In the genomic region with DNA sequence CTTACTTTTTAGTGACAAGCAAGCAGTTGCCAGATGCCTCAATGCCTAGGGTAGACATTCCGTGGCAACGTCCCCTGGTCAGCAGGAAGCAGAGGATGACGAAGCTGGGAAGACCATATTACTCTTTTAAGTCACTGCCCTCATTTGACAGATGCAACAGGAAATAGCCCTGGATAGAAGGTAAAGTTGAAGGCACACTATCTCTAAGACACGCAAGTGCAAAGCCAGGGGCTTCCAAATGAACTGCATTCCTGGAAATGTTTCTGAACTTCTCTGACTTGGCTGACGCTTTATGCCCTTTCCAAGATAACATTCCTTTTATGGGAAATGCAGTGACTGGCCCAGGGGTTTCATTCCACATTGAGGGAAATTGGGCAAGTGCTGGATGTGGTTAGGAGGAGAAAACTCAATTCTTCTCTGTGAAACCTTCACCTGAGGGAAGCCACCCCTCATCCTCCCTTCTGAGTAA, we compare ENCODE assay signal across 13 cellular contexts. TPM values are rescaled to one million over a fixed set of nuclear protein-coding genes. Genes with fewer than 3 reads are reported as not detected.
DNase-seq lines count a peak whose midpoint lies in the region; ATAC-seq and TF ChIP-seq lines count a peak whose summit lies in the region.
"Had no signal": no experiment of that assay in that cellular context is flagged by ENCODE, and none has a peak within 500 bp of the region (broad histone marks: within the 10 kb centered on the region; RNA-seq: fewer than 3 reads in every experiment).

No MANE protein-coding gene starts in this region.

- intact Hi-C loops in activated CD4-positive, alpha-beta T cell treated with anti-CD3 and anti-CD28 coated beads for 36 hours (cut with DNase I, micrococcal nuclease): no loop called here
- intact Hi-C loops in ascending aorta (cut with DNase I): no loop called here

- H3K9me3 ChIP-seq in ascending aorta: no peaks in the 10 kb centered on the region
- H3K9me3 ChIP-seq: A549 had no signal

- no peak for TF ChIP-seq CTCF in ascending aorta (IDR thresholded peaks at IDR 0.05)

- no peak for DNase-seq in activated CD4-positive, alpha-beta T cell treated with anti-CD3 and anti-CD28 coated beads for 36 hours
- no peak for DNase-seq in activated CD4-positive, alpha-beta T cell treated with anti-CD3 and anti-CD28 coated beads for 48 hours
- peak in 1 of 2 donors; percentile 89 for DNase-seq in ascending aorta (ENCODE audit: low spot score in 2 of 2)
- no peak for DNase-seq in left lobe of liver (ENCODE audit: low spot score)
- DNase-seq in stimulated activated effector memory CD8-positive, alpha-beta T cell treated with anti-CD3 and anti-CD28 coated beads, Interleukin-12 subunit alpha, Interleukin-12 subunit beta, amount 100 ng/mL, for 72 hours (ENCODE audit: low spot score in 2 of 2): no peak
- DNase-seq in NCI-H1105 (lab: John Stamatoyannopoulos, UW): no peak
- DNase-seq in NCI-H2029 (lab: John Stamatoyannopoulos, UW): no peak
- DNase-seq: left colon; NCI-H1417; NK-92 treated with Interleukin-12 subunit alpha and Interleukin-12 subunit beta, amount 100 ng/mL, for 24 hours had no signal

- H3K36me3 ChIP-seq in ascending aorta: peaks cover 0 to 22% of the 10 kb centered on the region in 2 donors

- no peak for ATAC-seq in activated CD4-positive, alpha-beta T cell treated with anti-CD3 and anti-CD28 coated beads for 36 hours
- ATAC-seq in left lobe of liver: peak; percentile 18
- ATAC-seq in stimulated activated effector memory CD8-positive, alpha-beta T cell treated with anti-CD3 and anti-CD28 coated beads, Interleukin-12 subunit alpha, Interleukin-12 subunit beta, amount 100 ng/mL, for 72 hours: no peak
- no peak for ATAC-seq in HG03139 (IDR thresholded peaks at IDR 0.05; ENCODE audit: unreplicated experiment)
- ATAC-seq: A549, left colon had no signal

- H3K9me3 Mint-ChIP-seq in activated CD4-positive, alpha-beta T cell treated with anti-CD3 and anti-CD28 coated beads for 36 hours (ENCODE audit: low read depth): no peaks in the 10 kb centered on the region
- no peaks in the 10 kb centered on the region for H3K9me3 Mint-ChIP-seq in stimulated activated effector memory CD8-positive, alpha-beta T cell treated with anti-CD3 and anti-CD28 coated beads, Interleukin-12 subunit alpha, Interleukin-12 subunit beta, amount 100 ng/mL, for 72 hours

- H3K36me3 Mint-ChIP-seq in activated CD4-positive, alpha-beta T cell treated with anti-CD3 and anti-CD28 coated beads for 36 hours (ENCODE audit: low read depth): peaks cover 58% of the 10 kb centered on the region
- H3K36me3 Mint-ChIP-seq in stimulated activated effector memory CD8-positive, alpha-beta T cell treated with anti-CD3 and anti-CD28 coated beads, Interleukin-12 subunit alpha, Interleukin-12 subunit beta, amount 100 ng/mL, for 72 hours: peaks cover 97% of the 10 kb centered on the region

- H3K27ac Mint-ChIP-seq in activated CD4-positive, alpha-beta T cell treated with anti-CD3 and anti-CD28 coated beads for 36 hours: peak overlapping the region; percentile 40
- H3K27ac Mint-ChIP-seq in stimulated activated effector memory CD8-positive, alpha-beta T cell treated with anti-CD3 and anti-CD28 coated beads, Interleukin-12 subunit alpha, Interleukin-12 subunit beta, amount 100 ng/mL, for 72 hours: peak overlapping the region; percentile 89

- CTCF ChIA-PET in activated CD4-positive, alpha-beta T cell treated with anti-CD3 and anti-CD28 coated beads for 36 hours (lab: Charles Lee): interaction anchor here (2.1 kb wide), 1 partner anchor 9 kb away, joined by 9 read pairs; no protein-coding TSS in a partner anchor

- peak overlapping the region in 1 of 2 donors; percentile 51 for H3K4me3 ChIP-seq in ascending aorta
- H3K4me3 ChIP-seq: A549 had no signal

- no peaks in the 10 kb centered on the region for H3K27me3 Mint-ChIP-seq in activated CD4-positive, alpha-beta T cell treated with anti-CD3 and anti-CD28 coated beads for 36 hours

- H3K4me1 Mint-ChIP-seq in activated CD4-positive, alpha-beta T cell treated with anti-CD3 and anti-CD28 coated beads for 36 hours: peaks cover 6% of the 10 kb centered on the region
- peaks cover 26% of the 10 kb centered on the region for H3K4me1 Mint-ChIP-seq in stimulated activated effector memory CD8-positive, alpha-beta T cell treated with anti-CD3 and anti-CD28 coated beads, Interleukin-12 subunit alpha, Interleukin-12 subunit beta, amount 100 ng/mL, for 72 hours

- H3K27me3 ChIP-seq in ascending aorta: no peaks in the 10 kb centered on the region

- peaks cover 41 to 51% of the 10 kb centered on the region in 2 donors for H3K4me1 ChIP-seq in ascending aorta

- H3K4me3 Mint-ChIP-seq in activated CD4-positive, alpha-beta T cell treated with anti-CD3 and anti-CD28 coated beads for 36 hours: no peak overlapping the region
- no peak overlapping the region for H3K4me3 Mint-ChIP-seq in stimulated activated effector memory CD8-positive, alpha-beta T cell treated with anti-CD3 and anti-CD28 coated beads, Interleukin-12 subunit alpha, Interleukin-12 subunit beta, amount 100 ng/mL, for 72 hours

- peak overlapping the region; percentile 90 to 94 for H3K27ac ChIP-seq in ascending aorta
- H3K27ac ChIP-seq: A549, HL-60 had no signal

- POLR2A ChIA-PET in activated CD4-positive, alpha-beta T cell treated with anti-CD3 and anti-CD28 coated beads for 36 hours (lab: Charles Lee): no interaction called here

RNA-seq across cellular contexts. Expression of a gene that starts 14.7 kb away (rescaled TPM):
- total RNA-seq in activated CD4-positive, alpha-beta T cell treated with anti-CD3 and anti-CD28 coated beads for 36 hours: 10 to 100 TPM; 95.0 to 96.2 TPM
- 112 TPM for total RNA-seq in ascending aorta
- 26.5 TPM for total RNA-seq in left lobe of liver

RNA-seq across cellular contexts. Expression of a gene that starts 15.3 kb away (rescaled TPM):
- 10 to 100 TPM; 19.3 to 24.6 TPM for total RNA-seq in activated CD4-positive, alpha-beta T cell treated with anti-CD3 and anti-CD28 coated beads for 36 hours
- 0.53 TPM for total RNA-seq in ascending aorta
- total RNA-seq in left lobe of liver: 10.7 TPM

RNA-seq across cellular contexts. Expression of a gene that starts 18.0 kb away (rescaled TPM):
- 1 to 10 TPM; 1.6 to 2.0 TPM for total RNA-seq in activated CD4-positive, alpha-beta T cell treated with anti-CD3 and anti-CD28 coated beads for 36 hours
- total RNA-seq in ascending aorta (6,542 TPM), left lobe of liver (67.3 TPM)

RNA-seq across cellular contexts. Expression of a gene that starts 38.6 kb away (rescaled TPM):
- 10 to 100 TPM; 21.5 to 23.7 TPM for total RNA-seq in activated CD4-positive, alpha-beta T cell treated with anti-CD3 and anti-CD28 coated beads for 36 hours
- 45.4 TPM for total RNA-seq in ascending aorta
- total RNA-seq in left lobe of liver: 56.6 TPM

Comparison
In these comparisons a context has a peak if more than half of its experiments do, and no peak if none do; other contexts are left out.
1. RNA of a gene that starts 18.0 kb away (total RNA-seq): 6,542 TPM in ascending aorta (single experiment); 67.3 TPM in left lobe of liver (single experiment) and 1.6 to 2.0 TPM in activated CD4-positive, alpha-beta T cell treated with anti-CD3 and anti-CD28 coated beads for 36 hours; every median in the first group is over 10 times any median in the second.